In genomic region chr1:28535180-28535579, GRCh38 we compare ENCODE assay signal across 30 cellular contexts. TPM values are rescaled to one million over a fixed set of nuclear protein-coding genes. Genes with fewer than 3 reads are reported as not detected.
"Had no signal": no experiment of that assay in that cellular context is flagged by ENCODE, and none has a peak within 500 bp of the region (broad histone marks: within the 10 kb centered on the region; RNA-seq: fewer than 3 reads in every experiment).

No MANE protein-coding gene starts in this region.

- H3K27ac ChIP-seq: coronary artery, esophagus squamous epithelium, heart right ventricle, lower lobe of right lung, parathyroid adenoma, right atrium auricular region, suprapubic skin, transverse colon had no signal

- DNase-seq: dermis blood vessel endothelial cell; effector memory CD4-positive, alpha-beta T cell; erythroblast; esophagus squamous epithelium; foreskin melanocyte; glutamatergic neuron; heart right ventricle; hippocampal formation; immature natural killer cell; islet precursor cell; kidney glomerular epithelial cell; left colon; left ventricle myocardium superior; lower lobe of right lung; natural killer cell; occipital lobe; stimulated activated CD4-positive, alpha-beta T cell treated with anti-CD3 and anti-CD28 coated beads, Interleukin-12 subunit alpha, Interleukin-12 subunit beta, amount 100 ng/mL, for 4 hours; stimulated activated CD4-positive, alpha-beta T cell treated with anti-CD3 and anti-CD28 coated beads, Interleukin-1b, Interleukin-23, amount 100 ng/mL, for 48 hours; stimulated activated CD4-positive, alpha-beta T cell treated with anti-CD3 and anti-CD28 coated beads, Interleukin-4, amount 100 ng/mL, for 1 hour; stimulated activated CD8-positive, alpha-beta memory T cell treated with anti-CD3 and anti-CD28 coated beads, Interleukin-4, amount 100 ng/mL, for 48 hours; stimulated activated naive CD4-positive, alpha-beta T cell; stimulated activated naive CD8-positive, alpha-beta T cell treated with anti-CD3 and anti-CD28 coated beads, Interleukin-15, amount 100 ng/mL, for 72 hours; transverse colon had no signal

- H3K4me1 ChIP-seq: esophagus squamous epithelium, heart right ventricle, lower lobe of right lung, parathyroid adenoma, right atrium auricular region, suprapubic skin had no signal

- H3K9me3 ChIP-seq: esophagus squamous epithelium, heart right ventricle, lower lobe of right lung, right atrium auricular region, suprapubic skin, transverse colon had no signal

- H3K36me3 ChIP-seq: transverse colon had no signal

- ATAC-seq: heart right ventricle; left colon; left ventricle myocardium superior; lower lobe of right lung; natural killer cell; sciatic nerve; stimulated activated naive CD8-positive, alpha-beta T cell treated with anti-CD3 and anti-CD28 coated beads, Interleukin-15, amount 100 ng/mL, for 72 hours had no signal

- H3K27me3 ChIP-seq: esophagus squamous epithelium, heart right ventricle, right atrium auricular region, suprapubic skin, transverse colon had no signal

- H2AFZ ChIP-seq: parathyroid adenoma had no signal

- H3K79me2 ChIP-seq: parathyroid adenoma had no signal

- H3K9ac ChIP-seq: parathyroid adenoma had no signal

- H3K4me3 ChIP-seq: coronary artery, esophagus squamous epithelium, heart right ventricle, lower lobe of right lung, right atrium auricular region, smooth muscle cell, suprapubic skin, transverse colon had no signal

- H3K4me2 ChIP-seq: smooth muscle cell had no signal

RNA-seq across cellular contexts. Expression of gene RAB42, which starts 56.9 kb away (rescaled TPM):
- polyA plus RNA-seq: immature natural killer cell, neural cell had no signal
